ENCODE assay signal across 24 cellular contexts in the genomic region with DNA sequence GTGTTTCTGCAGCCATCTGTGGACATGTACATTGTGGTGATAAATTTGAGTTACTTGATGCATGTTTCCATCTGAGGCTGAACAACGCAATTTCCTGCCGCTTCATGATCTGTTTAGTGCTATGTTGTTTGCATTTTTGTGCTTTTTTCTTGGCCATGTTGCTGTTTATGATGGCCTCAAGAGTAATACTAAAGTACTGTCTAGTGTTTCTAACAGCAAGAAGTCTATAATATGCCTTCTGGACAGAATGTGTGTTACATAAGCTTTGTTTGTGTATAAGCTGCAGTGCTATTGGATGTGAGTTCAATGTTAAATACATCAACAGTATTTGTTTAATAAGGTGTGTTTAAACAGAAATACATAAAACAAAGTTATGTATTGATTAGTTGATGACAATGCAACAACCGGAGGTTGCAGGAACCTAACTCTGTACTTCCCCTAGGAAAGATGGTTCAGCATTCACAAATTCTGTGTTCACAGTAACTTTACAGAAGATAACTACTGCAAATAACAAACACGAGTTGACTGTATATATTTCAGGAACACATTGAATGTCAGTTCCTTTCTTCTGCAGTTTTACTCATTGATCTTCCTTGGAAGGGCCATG.
DNase-seq lines count a peak whose midpoint lies in the region; ATAC-seq, FAIRE-seq and TF ChIP-seq lines count a peak whose summit lies in the region.
"Had no signal": no experiment of that assay in that cellular context is flagged by ENCODE, and none has a peak within 500 bp of the region (broad histone marks: within the 10 kb centered on the region; RNA-seq: fewer than 3 reads in every experiment).

No MANE protein-coding gene starts in this region.

- intact Hi-C loops in HepG2 (cut with micrococcal nuclease; ENCODE audit: unreplicated experiment) (no loop called here), right lobe of liver (cut with DNase I) (no loop called here)

- DNase-seq in HepG2 (ENCODE audit: low spot score): no peak
- no peak for DNase-seq in right lobe of liver
- peak; percentile 23 for DNase-seq in fibroblast of gingiva (ENCODE audit: low read depth)
- no peak for DNase-seq in hepatocyte (ENCODE audit: low spot score)
- no peak for DNase-seq in OCI-M2 (lab: John Stamatoyannopoulos, UW; ENCODE audit: unreplicated experiment)
- DNase-seq in NCI-H2029 treated with DMSO at 0.1 percent for 48 hours (lab: John Stamatoyannopoulos, UW): no peak
- DNase-seq: AML-193; Caco-2; Calu3; CD4-positive, alpha-beta T cell; CD8-positive, alpha-beta T cell; DMS79 treated with DMSO at 0.1 percent for 48 hours; GF-D8 had no signal

- no peak overlapping the region for H3K4me2 ChIP-seq in HepG2 (ENCODE audit: low read depth, low read length)
- H3K4me2 ChIP-seq in hepatocyte: no peak overlapping the region
- H3K4me2 ChIP-seq: A549 had no signal

- 15% methylated on average over 4 of the region's 4 CpGs for WGBS in HepG2 (ENCODE audit: low lambda C conversion rate)
- 60% methylated on average over 4 of the region's 4 CpGs for WGBS in right lobe of liver (ENCODE audit: insufficient coverage, low coverage, low lambda C conversion rate, missing lambda C conversion rate)
- WGBS in hepatocyte (ENCODE audit: low lambda C conversion rate, missing lambda C conversion rate): 48% methylated on average over 4 of the region's 4 CpGs

- no peak for ATAC-seq in HepG2
- ATAC-seq in right lobe of liver: no peak
- no peak for ATAC-seq in HG02610 (IDR thresholded peaks at IDR 0.05; ENCODE audit: unreplicated experiment)
- ATAC-seq: A549; CD8-positive, alpha-beta T cell had no signal

- no peak for FAIRE-seq in HepG2 (lab: Jason Lieb, UNC)
- FAIRE-seq: A549, D721Med, G401.6, GM12891, GM19239 had no signal

- H3K4me1 ChIP-seq in HepG2 (ENCODE audit: insufficient read depth, low read length) (peaks cover 16% of the 10 kb centered on the region), right lobe of liver (no peaks in the 10 kb centered on the region), hepatocyte (ENCODE audit: insufficient read depth) (peaks cover 14% of the 10 kb centered on the region)
- H3K4me1 ChIP-seq: Caco-2 had no signal

- no TSS peak for BruUV-seq in HepG2 (replicated peaks; lab: Mats Ljungman, UMichigan)

- no peaks in the 10 kb centered on the region for H3K27me3 Mint-ChIP-seq in nephron (ENCODE audit: low read depth)

- peak overlapping the region; percentile 15 to 55 (median 39) for H3K27ac Mint-ChIP-seq in nephron
- H3K27ac Mint-ChIP-seq: B cell; CD4-positive, alpha-beta T cell; CD8-positive, alpha-beta T cell had no signal

- H3K4me3 Mint-ChIP-seq in nephron: no peak overlapping the region
- H3K4me3 Mint-ChIP-seq: B cell; CD4-positive, alpha-beta T cell; CD8-positive, alpha-beta T cell had no signal

- H3K27me3 ChIP-seq in HepG2 (ENCODE audit: control insufficient read depth in 1 of 2, insufficient read depth in 2 of 2, low read length in 2 of 2) (peaks cover 0 to 9% of the 10 kb centered on the region in 2 experiments; a peak in 3 of 5 replicates), right lobe of liver (no peaks in the 10 kb centered on the region), hepatocyte (no peaks in the 10 kb centered on the region)
- H3K27me3 ChIP-seq: BLaER1 treated with 17β-estradiol and CSF1 and Interleukin-3, amounts not matched to agents 10 nM and 100 nM had no signal

- CTCF ChIA-PET in HepG2 (lab: Yijun Ruan, JAX; ENCODE audit: low intra/inter-chr PET ratio, low total read pairs): no interaction called here

- H3K36me3 Mint-ChIP-seq in nephron (ENCODE audit: low read depth): peaks cover 3% of the 10 kb centered on the region
- H3K36me3 Mint-ChIP-seq: CD8-positive, alpha-beta T cell had no signal

- H3K79me2 ChIP-seq in HepG2 (ENCODE audit: insufficient read depth, low read length): no peaks in the 10 kb centered on the region
- no peaks in the 10 kb centered on the region for H3K79me2 ChIP-seq in hepatocyte

- no peaks in the 10 kb centered on the region for H3K9me2 ChIP-seq in hepatocyte (replicated peaks; ENCODE audit: insufficient read depth)

- H2AFZ ChIP-seq in HepG2 (ENCODE audit: low read length) (no peak overlapping the region), hepatocyte (no peak overlapping the region)

- POLR2A ChIA-PET in HepG2 (lab: Yijun Ruan, JAX): no interaction called here

- in situ Hi-C loops in HepG2 (cut with HindIII; ENCODE audit: extremely low pct_ligation_motif_present, low pct_unique_long_range_greater_than_20kb): no loop called here

- no peaks in the 10 kb centered on the region for H3K36me3 ChIP-seq in HepG2 (replicated peaks in 1 of 2; ENCODE audit: control insufficient read depth in 1 of 2, insufficient read depth in 2 of 2, low read length in 2 of 2)
- no peaks in the 10 kb centered on the region for H3K36me3 ChIP-seq in right lobe of liver
- no peaks in the 10 kb centered on the region for H3K36me3 ChIP-seq in hepatocyte (replicated peaks; ENCODE audit: insufficient read depth, low read depth)
- H3K36me3 ChIP-seq: BLaER1 treated with 17β-estradiol and CSF1 and Interleukin-3, amounts not matched to agents 10 nM and 100 nM had no signal

- H3K4me3 ChIP-seq in HepG2 (replicated peaks in 1 of 3; ENCODE audit: insufficient read depth in 1 of 3, low read depth in 2 of 3, low read length in 3 of 3) (no peak overlapping the region), right lobe of liver (no peak overlapping the region), hepatocyte (no peak overlapping the region)
- H3K4me3 ChIP-seq: A549; BLaER1 treated with 17β-estradiol and CSF1 and Interleukin-3, amounts not matched to agents 10 nM and 100 nM had no signal

- no peak for TF ChIP-seq POLR2A in HepG2 (IDR thresholded peaks at IDR 0.05; ENCODE audit: insufficient read depth in 1 of 2, low read depth in 2 of 2, low read length in 2 of 2)
- no peak for TF ChIP-seq POLR2A in right lobe of liver (IDR thresholded peaks at IDR 0.05)

- peaks cover 36% of the 10 kb centered on the region for H3K4me1 Mint-ChIP-seq in nephron
- H3K4me1 Mint-ChIP-seq: B cell had no signal

- TF ChIP-seq CTCF in HepG2 (CRISPR knock-in tag; IDR thresholded peaks at IDR 0.05) (no peak), right lobe of liver (IDR thresholded peaks at IDR 0.05) (no peak), hepatocyte (IDR thresholded peaks at IDR 0.05; ENCODE audit: poor library complexity) (no peak), nephron (IDR thresholded peaks at IDR 0.05; ENCODE audit: unreplicated experiment in 3 of 3) (no peak)

- no peaks in the 10 kb centered on the region for H3K9me3 ChIP-seq in HepG2 (ENCODE audit: low read length)
- no peaks in the 10 kb centered on the region for H3K9me3 ChIP-seq in right lobe of liver
- H3K9me3 ChIP-seq in hepatocyte (ENCODE audit: low read depth): no peaks in the 10 kb centered on the region
- H3K9me3 ChIP-seq: BLaER1 treated with 17β-estradiol and CSF1 and Interleukin-3, amounts not matched to agents 10 nM and 100 nM; Caco-2 had no signal

- H4K20me1 ChIP-seq in HepG2 (ENCODE audit: insufficient read depth, low read length): no peaks in the 10 kb centered on the region
- H4K20me1 ChIP-seq in hepatocyte (ENCODE audit: insufficient read depth, poor library complexity, severe bottlenecking): no peaks in the 10 kb centered on the region
- H4K20me1 ChIP-seq: BLaER1 treated with 17β-estradiol and CSF1 and Interleukin-3, amounts not matched to agents 10 nM and 100 nM had no signal

- no peaks in the 10 kb centered on the region for H3K9me3 Mint-ChIP-seq in nephron
- H3K9me3 Mint-ChIP-seq: CD4-positive, alpha-beta T cell; CD8-positive, alpha-beta T cell had no signal

- TF ChIP-seq RAD21 in HepG2 (CRISPR knock-in tag; IDR thresholded peaks at IDR 0.05): no peak

- no peak overlapping the region for H3K27ac ChIP-seq in HepG2 (ENCODE audit: extremely low read length, insufficient read depth, low read length)
- no peak overlapping the region for H3K27ac ChIP-seq in right lobe of liver
- peak overlapping the region; percentile 75 for H3K27ac ChIP-seq in hepatocyte
- H3K27ac ChIP-seq: 22Rv1; BLaER1 treated with 17β-estradiol and CSF1 and Interleukin-3, amounts not matched to agents 10 nM and 100 nM; C4-2B had no signal

- no peak overlapping the region for H3K9ac ChIP-seq in HepG2 (ENCODE audit: insufficient read depth, low read depth, low read length)
- H3K9ac ChIP-seq: BLaER1 treated with 17β-estradiol and CSF1 and Interleukin-3, amounts not matched to agents 10 nM and 100 nM had no signal

- TF ChIP-seq EP300 in HepG2 (IDR thresholded peaks at IDR 0.05; ENCODE audit: low read depth in 2 of 2, low read length in 2 of 2) (no peak), HepG2 (CRISPR knock-in tag; IDR thresholded peaks at IDR 0.05; ENCODE audit: borderline replicate concordance) (no peak)

TF ChIP-seq in HepG2, 621 proteins besides CTCF, POLR2A, EP300 and RAD21 (continues in another document):
- no peak for TF ChIP-seq FLYWCH1 (CRISPR knock-in tag; IDR thresholded peaks at IDR 0.05)
- TF ChIP-seq SOX6 (IDR thresholded peaks at IDR 0.05): no peak
- peak; percentile 38; the same call in 1 of the 2 replicates for TF ChIP-seq SOX6 (CRISPR knock-in tag; IDR thresholded peaks at IDR 0.05)
- TF ChIP-seq, protein P1, sequence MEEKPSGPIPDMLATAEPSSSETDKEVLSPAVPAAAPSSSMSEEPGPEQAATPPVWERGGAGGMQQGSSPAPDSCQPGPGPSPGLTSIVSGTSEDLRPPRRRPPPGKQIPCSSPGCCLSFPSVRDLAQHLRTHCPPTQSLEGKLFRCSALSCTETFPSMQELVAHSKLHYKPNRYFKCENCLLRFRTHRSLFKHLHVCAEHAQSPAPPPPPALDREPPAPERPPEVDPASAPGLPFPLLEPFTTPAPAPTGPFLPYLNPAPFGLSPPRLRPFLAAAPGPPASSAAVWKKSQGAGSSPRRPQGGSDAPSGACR (CRISPR knock-in tag; IDR thresholded peaks at IDR 0.05): no peak
- no peak for TF ChIP-seq IRF2 (CRISPR knock-in tag; IDR thresholded peaks at IDR 0.05)
- no peak for TF ChIP-seq ZFX (CRISPR knock-in tag; IDR thresholded peaks at IDR 0.05; ENCODE audit: low read depth)
- TF ChIP-seq SRY (CRISPR knock-in tag; IDR thresholded peaks at IDR 0.05): no peak
- no peak for TF ChIP-seq DR1 (CRISPR knock-in tag; IDR thresholded peaks at IDR 0.05)
- no peak for TF ChIP-seq KLF11 (CRISPR knock-in tag; IDR thresholded peaks at IDR 0.05)
- TF ChIP-seq, protein P2, sequence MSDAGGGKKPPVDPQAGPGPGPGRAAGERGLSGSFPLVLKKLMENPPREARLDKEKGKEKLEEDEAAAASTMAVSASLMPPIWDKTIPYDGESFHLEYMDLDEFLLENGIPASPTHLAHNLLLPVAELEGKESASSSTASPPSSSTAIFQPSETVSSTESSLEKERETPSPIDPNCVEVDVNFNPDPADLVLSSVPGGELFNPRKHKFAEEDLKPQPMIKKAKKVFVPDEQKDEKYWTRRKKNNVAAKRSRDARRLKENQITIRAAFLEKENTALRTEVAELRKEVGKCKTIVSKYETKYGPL (CRISPR knock-in tag; IDR thresholded peaks at IDR 0.05): no peak
